ENCODE assay signal across 1 cellular context in genomic region chr5:75239681-75240080, GRCh38.
TF ChIP-seq lines count a peak whose summit lies in the region.

No MANE protein-coding gene starts in this region.

TF ChIP-seq in Ishikawa, 13 proteins besides CTCF, POLR2A, EP300 and RAD21 (continued from another document):
- TF ChIP-seq REST (IDR thresholded peaks at IDR 0.05; ENCODE audit: low read depth), result no peak
- TF ChIP-seq EGR1 (IDR thresholded peaks at IDR 0.05), result no peak
- TF ChIP-seq FOXM1 (IDR thresholded peaks at IDR 0.05; ENCODE audit: borderline replicate concordance, low read depth), result peak; percentile 84
- no peak for TF ChIP-seq MAX (IDR thresholded peaks at IDR 0.05)
- no peak for TF ChIP-seq YY1 (IDR thresholded peaks at IDR 0.05; ENCODE audit: low read depth)
- peak; percentile 98 for TF ChIP-seq TEAD4 (IDR thresholded peaks at IDR 0.05)
- TF ChIP-seq CREB1 (IDR thresholded peaks at IDR 0.05; ENCODE audit: low read depth), result no peak
TF ChIP-seq in Ishikawa: peak in this region for 4.
